Comparison of ENCODE assay signal across 8 cellular contexts in genomic region chr17:76446449-76447231, GRCh38. TPM values are rescaled to one million over a fixed set of nuclear protein-coding genes. Genes with fewer than 3 reads are reported as not detected.
DNase-seq lines count a peak whose midpoint lies in the region; ATAC-seq and TF ChIP-seq lines count a peak whose summit lies in the region.

No MANE protein-coding gene starts in this region.

- 62% methylated on average over 9 of the region's 9 CpGs for WGBS in HUES64
- WGBS in mesenchymal stem cell, result 5% methylated on average over 7 of the region's 9 CpGs

- no peak overlapping the region for H2BK5ac ChIP-seq in mesenchymal stem cell (ENCODE audit: low read depth, low read length, poor library complexity, severe bottlenecking)

- peaks cover 78% of the 10 kb centered on the region for H3K4me1 ChIP-seq in HUES64 (ENCODE audit: insufficient read depth, low read length)
- peaks cover 25% of the 10 kb centered on the region for H3K4me1 ChIP-seq in mesenchymal stem cell (ENCODE audit: control insufficient read depth, insufficient read depth, low read depth, low read length)

- H3K4me3 Mint-ChIP-seq in CD14-positive monocyte, result peak overlapping the region in 1 of 2 donors; percentile 31

- H3K9me3 ChIP-seq in HUES64 (ENCODE audit: insufficient read depth, low read depth, low read length), result no peaks in the 10 kb centered on the region
- no peaks in the 10 kb centered on the region for H3K9me3 ChIP-seq in mesenchymal stem cell (ENCODE audit: control insufficient read depth, low read length)

- in situ Hi-C loops in brain microvascular endothelial cell (cut with HindIII; ENCODE audit: low pct_ligation_motif_present, low sequenced_read_pairs), result no loop called here

- DNase-seq in CD14-positive monocyte (ENCODE audit: low spot score) (no peak), brain microvascular endothelial cell (peak; percentile 80), mesenchymal stem cell (peak; percentile 97), DMS114 treated with DMSO at 0.1 percent for 48 hours (lab: John Stamatoyannopoulos, UW; ENCODE audit: unreplicated experiment) (no peak), GOT3 (lab: John Stamatoyannopoulos, UW) (no peak)
- DNase-seq in stimulated activated CD8-positive, alpha-beta memory T cell treated with anti-CD3 and anti-CD28 coated beads, Interleukin-4, amount 100 ng/mL, for 48 hours, result no peak

- H2AK5ac ChIP-seq in mesenchymal stem cell (ENCODE audit: low read length, severe bottlenecking), result no peak overlapping the region

- no peaks in the 10 kb centered on the region for H3K9me3 Mint-ChIP-seq in CD14-positive monocyte

- H2BK120ac ChIP-seq in mesenchymal stem cell (ENCODE audit: low read depth, low read length), result no peak overlapping the region

- H3K14ac ChIP-seq in mesenchymal stem cell (ENCODE audit: low read length in 2 of 2), result no peak overlapping the region

- H2BK12ac ChIP-seq in mesenchymal stem cell (ENCODE audit: low read length in 2 of 2), result no peak overlapping the region

- H3K36me3 Mint-ChIP-seq in CD14-positive monocyte, result peaks cover 6 to 9% of the 10 kb centered on the region in 2 donors

- H3K27ac Mint-ChIP-seq in CD14-positive monocyte, result peak overlapping the region in 4 of 7 donors; percentile 11 to 69 (median 54)

- H3K36me3 ChIP-seq in HUES64 (ENCODE audit: insufficient read depth, low read length) (no peaks in the 10 kb centered on the region), brain microvascular endothelial cell (replicated peaks) (no peaks in the 10 kb centered on the region), mesenchymal stem cell (ENCODE audit: control insufficient read depth in 1 of 2, insufficient read depth in 2 of 2, low read depth in 1 of 2, low read length in 2 of 2) (peaks cover 0 to 2% of the 10 kb centered on the region in 2 experiments)

- peak overlapping the region; percentile 80 for H3K27ac ChIP-seq in HUES64 (ENCODE audit: low read depth, low read length)
- peak overlapping the region; percentile 65 for H3K27ac ChIP-seq in brain microvascular endothelial cell
- peak overlapping the region; percentile 45 for H3K27ac ChIP-seq in mesenchymal stem cell (ENCODE audit: low read length, poor library complexity, severe bottlenecking)

- H3K9ac ChIP-seq in HUES64 (ENCODE audit: low read depth, low read length), result 0 out of 2 replicates have a peak overlapping the region, but pooled peaks have one; percentile 19
- peak overlapping the region; percentile 4 for H3K9ac ChIP-seq in mesenchymal stem cell (ENCODE audit: low read length)

- H4K8ac ChIP-seq in mesenchymal stem cell (ENCODE audit: low read length), result no peak overlapping the region

- peaks cover 29% of the 10 kb centered on the region for H3K79me1 ChIP-seq in mesenchymal stem cell (replicated peaks; ENCODE audit: low read length, poor library complexity, severe bottlenecking)

- H4K91ac ChIP-seq in mesenchymal stem cell (ENCODE audit: low read length), result no peak overlapping the region

- TF ChIP-seq CTCF in CD14-positive monocyte (IDR thresholded peaks at IDR 0.05) (no peak), brain microvascular endothelial cell (IDR thresholded peaks at IDR 0.05; ENCODE audit: low read depth, low read length, missing control alignments) (no peak)

- intact Hi-C loops in CD14-positive monocyte (cut with micrococcal nuclease), result no loop called here

- H3K4me1 Mint-ChIP-seq in CD14-positive monocyte, result peaks cover 62% of the 10 kb centered on the region

- H3K4me3 ChIP-seq in HUES64 (ENCODE audit: low read length) (no peak overlapping the region), brain microvascular endothelial cell (ENCODE audit: low read depth, low read length) (no peak overlapping the region), mesenchymal stem cell (ENCODE audit: insufficient read depth in 1 of 2, low read depth in 1 of 2, low read length in 2 of 2) (peak overlapping the region in 1 of 2 experiments; percentile 41)

- H3K27me3 ChIP-seq in HUES64 (ENCODE audit: insufficient read depth, low read length) (no peaks in the 10 kb centered on the region), brain microvascular endothelial cell (replicated peaks) (no peaks in the 10 kb centered on the region), mesenchymal stem cell (ENCODE audit: control insufficient read depth in 1 of 2, insufficient read depth in 1 of 2, low read length in 2 of 2) (no peaks in the 10 kb centered on the region)

- H3K27me3 Mint-ChIP-seq in CD14-positive monocyte (ENCODE audit: low read depth in 3 of 3), result no peaks in the 10 kb centered on the region

- H3K4me2 ChIP-seq in mesenchymal stem cell (ENCODE audit: low read length, poor library complexity, severe bottlenecking), result no peak overlapping the region

- H3K23ac ChIP-seq in mesenchymal stem cell (ENCODE audit: low read length in 2 of 2), result no peak overlapping the region

- H2AFZ ChIP-seq in mesenchymal stem cell (ENCODE audit: low read depth, low read length), result no peak overlapping the region

- no peak for ATAC-seq in HG03469 (IDR thresholded peaks at IDR 0.05; ENCODE audit: unreplicated experiment)

- no peak overlapping the region for H3K4ac ChIP-seq in mesenchymal stem cell (ENCODE audit: low read depth in 1 of 2, low read length in 2 of 2)

- no peak overlapping the region for H2BK15ac ChIP-seq in mesenchymal stem cell (ENCODE audit: low read depth, poor library complexity, severe bottlenecking)

- H3K18ac ChIP-seq in mesenchymal stem cell (ENCODE audit: low read depth in 1 of 2, low read length in 2 of 2), result no peak overlapping the region

RNA-seq across cellular contexts. Expression of gene UBE2O, which starts 6.3 kb away (rescaled TPM):
- 1 to 10 TPM; 1.3 to 4.5 TPM for polyA plus RNA-seq in CD14-positive monocyte
- polyA plus RNA-seq in HUES64 (2013, experiment 1 of 2), result 36.3 TPM
- polyA plus RNA-seq in HUES64 (2013, experiment 2 of 2), result 32.6 TPM
- 7.8 TPM for polyA plus RNA-seq in mesenchymal stem cell (2013, experiment 1 of 2)
- polyA plus RNA-seq in mesenchymal stem cell (2013, experiment 2 of 2), result 6.8 TPM

RNA-seq across cellular contexts. Expression of gene AANAT, which starts 20.8 kb away (rescaled TPM):
- polyA plus RNA-seq in CD14-positive monocyte, result not detected
- not detected for polyA plus RNA-seq in HUES64 (2013, experiment 1 of 2)
- not detected for polyA plus RNA-seq in HUES64 (2013, experiment 2 of 2)
- 0.03 TPM for polyA plus RNA-seq in mesenchymal stem cell (2013, experiment 1 of 2)
- polyA plus RNA-seq in mesenchymal stem cell (2013, experiment 2 of 2), result 0.01 TPM

RNA-seq across cellular contexts. Expression of gene RHBDF2, which starts 54.6 kb away (rescaled TPM):
- polyA plus RNA-seq in CD14-positive monocyte, result 10 to 100 TPM; 36.9 to 68.6 TPM
- polyA plus RNA-seq in HUES64 (2013, experiment 1 of 2), result 8.4 TPM
- polyA plus RNA-seq in HUES64 (2013, experiment 2 of 2), result 10.8 TPM
- polyA plus RNA-seq in mesenchymal stem cell (2013, experiment 1 of 2), result 19.9 TPM
- 18.4 TPM for polyA plus RNA-seq in mesenchymal stem cell (2013, experiment 2 of 2)

Comparison
In these comparisons a context has a peak if more than half of its experiments do, and no peak if none do; other contexts are left out.
1. DNase-seq: peak in brain microvascular endothelial cell (single experiment) and mesenchymal stem cell (single experiment); none in CD14-positive monocyte (single experiment), DMS114 treated with DMSO at 0.1 percent for 48 hours (single experiment), stimulated activated CD8-positive, alpha-beta memory T cell treated with anti-CD3 and anti-CD28 coated beads, Interleukin-4, amount 100 ng/mL, for 48 hours (single experiment) and GOT3 (single experiment).
2. Peak in every context shown above with its lines, with median percentiles within 50 percentile points of each other: H3K27ac ChIP-seq.